8 cellular contexts compared by ENCODE assay signal in genomic region chr3:129398803-129399144, GRCh38. TPM values are rescaled to one million over a fixed set of nuclear protein-coding genes. Genes with fewer than 3 reads are reported as not detected.
DNase-seq lines count a peak whose midpoint lies in the region; ATAC-seq, FAIRE-seq and TF ChIP-seq lines count a peak whose summit lies in the region.

No MANE protein-coding gene starts in this region.

- no peaks in the 10 kb centered on the region for H3K9me3 ChIP-seq in neutrophil

- CTCF ChIA-PET in activated CD4-positive, alpha-beta T cell treated with anti-CD3 and anti-CD28 coated beads, Interleukin-2, amount 10 ng/mL, durations not matched to agents 7 days and 5 days (lab: Charles Lee) = interaction anchor here (1.3 to 2.5 kb wide), 2 partner anchors 10 to 40 kb away, joined by 3 to 12 read pairs; partner anchors contain the start of gene MBD4

- H3K27ac ChIP-seq in neutrophil = peak overlapping the region; percentile 83

- no peak for FAIRE-seq in RCC 7860 (lab: Jason Lieb, UNC)

- peaks cover 13 to 21% of the 10 kb centered on the region in 2 experiments for H3K4me1 ChIP-seq in neutrophil (ENCODE audit: control insufficient read depth in 1 of 2, insufficient read depth in 1 of 2, low read depth in 1 of 2, low read length in 1 of 2)

- H3K27me3 ChIP-seq in neutrophil = no peaks in the 10 kb centered on the region

- peaks cover 22% of the 10 kb centered on the region for H3K36me3 Mint-ChIP-seq in activated CD4-positive, alpha-beta T cell treated with anti-CD3 and anti-CD28 coated beads, Interleukin-2, amount 10 ng/mL, durations not matched to agents 7 days and 5 days (ENCODE audit: low read depth)

- no peaks in the 10 kb centered on the region for H3K27me3 Mint-ChIP-seq in activated CD4-positive, alpha-beta T cell treated with anti-CD3 and anti-CD28 coated beads, Interleukin-2, amount 10 ng/mL, durations not matched to agents 7 days and 5 days

- no peak for TF ChIP-seq CTCF in fibroblast of mammary gland (conservative IDR thresholded peaks at IDR 0.05; ENCODE audit: control insufficient read depth, insufficient read depth, low read depth, low read length)
- TF ChIP-seq CTCF in neutrophil (IDR thresholded peaks at IDR 0.05) = no peak

- peaks cover 24% of the 10 kb centered on the region for H3K36me3 ChIP-seq in neutrophil

- peak overlapping the region; percentile 90 for H3K4me3 Mint-ChIP-seq in activated CD4-positive, alpha-beta T cell treated with anti-CD3 and anti-CD28 coated beads, Interleukin-2, amount 10 ng/mL, durations not matched to agents 7 days and 5 days

- POLR2A ChIA-PET in activated CD4-positive, alpha-beta T cell treated with anti-CD3 and anti-CD28 coated beads, Interleukin-2, amount 10 ng/mL, durations not matched to agents 7 days and 5 days (lab: Charles Lee) = no interaction called here

- ATAC-seq in GM18498 (IDR thresholded peaks at IDR 0.05; ENCODE audit: unreplicated experiment) (peak; percentile 27), HG03135 (IDR thresholded peaks at IDR 0.05; ENCODE audit: unreplicated experiment) (peak; percentile 21), GM21717 (IDR thresholded peaks at IDR 0.05; ENCODE audit: unreplicated experiment) (no peak)

- DNase-seq in activated CD4-positive, alpha-beta T cell treated with anti-CD3 and anti-CD28 coated beads, Interleukin-2, amount 10 ng/mL, durations not matched to agents 7 days and 5 days = peak; percentile 36
- DNase-seq in fibroblast of mammary gland (ENCODE audit: low read depth) (peak; percentile 27), NCI-H2029 treated with DMSO at 0.1 percent for 48 hours (lab: John Stamatoyannopoulos, UW) (no peak), RCC 7860 (ENCODE audit: low spot score) (no peak)

- peak overlapping the region; percentile 97 for H3K27ac Mint-ChIP-seq in activated CD4-positive, alpha-beta T cell treated with anti-CD3 and anti-CD28 coated beads, Interleukin-2, amount 10 ng/mL, durations not matched to agents 7 days and 5 days

- H3K4me3 ChIP-seq in fibroblast of mammary gland (ENCODE audit: control insufficient read depth, low read depth, low read length) (peak overlapping the region; percentile 91), neutrophil (ENCODE audit: low read depth in 1 of 2, low read length in 1 of 2) (peak overlapping the region; percentile 89 to 93)

- H3K4me1 Mint-ChIP-seq in activated CD4-positive, alpha-beta T cell treated with anti-CD3 and anti-CD28 coated beads, Interleukin-2, amount 10 ng/mL, durations not matched to agents 7 days and 5 days = peaks cover 41% of the 10 kb centered on the region

- no peaks in the 10 kb centered on the region for H3K9me3 Mint-ChIP-seq in activated CD4-positive, alpha-beta T cell treated with anti-CD3 and anti-CD28 coated beads, Interleukin-2, amount 10 ng/mL, durations not matched to agents 7 days and 5 days

RNA-seq across cellular contexts. Expression of gene EFCAB12, which starts 29.7 kb away (rescaled TPM):
- under 1 TPM; 0.69 TPM for total RNA-seq in activated CD4-positive, alpha-beta T cell treated with anti-CD3 and anti-CD28 coated beads, Interleukin-2, amount 10 ng/mL, durations not matched to agents 7 days and 5 days

RNA-seq across cellular contexts. Expression of gene MBD4, which starts 41.0 kb away (rescaled TPM):
- 10 to 100 TPM; 47.9 to 50.6 TPM for total RNA-seq in activated CD4-positive, alpha-beta T cell treated with anti-CD3 and anti-CD28 coated beads, Interleukin-2, amount 10 ng/mL, durations not matched to agents 7 days and 5 days

RNA-seq across cellular contexts. Expression of gene IFT122, which starts 41.2 kb away (rescaled TPM):
- 10 to 100 TPM; 24.9 to 27.2 TPM for total RNA-seq in activated CD4-positive, alpha-beta T cell treated with anti-CD3 and anti-CD28 coated beads, Interleukin-2, amount 10 ng/mL, durations not matched to agents 7 days and 5 days

Comparison
In these comparisons a context has a peak if more than half of its experiments do, and no peak if none do; other contexts are left out.
1. DNase-seq: peak in activated CD4-positive, alpha-beta T cell treated with anti-CD3 and anti-CD28 coated beads, Interleukin-2, amount 10 ng/mL, durations not matched to agents 7 days and 5 days (single experiment) and fibroblast of mammary gland (single experiment); none in NCI-H2029 treated with DMSO at 0.1 percent for 48 hours (single experiment) and RCC 7860 (single experiment).